8 cellular contexts compared by ENCODE assay signal in the genomic region with DNA sequence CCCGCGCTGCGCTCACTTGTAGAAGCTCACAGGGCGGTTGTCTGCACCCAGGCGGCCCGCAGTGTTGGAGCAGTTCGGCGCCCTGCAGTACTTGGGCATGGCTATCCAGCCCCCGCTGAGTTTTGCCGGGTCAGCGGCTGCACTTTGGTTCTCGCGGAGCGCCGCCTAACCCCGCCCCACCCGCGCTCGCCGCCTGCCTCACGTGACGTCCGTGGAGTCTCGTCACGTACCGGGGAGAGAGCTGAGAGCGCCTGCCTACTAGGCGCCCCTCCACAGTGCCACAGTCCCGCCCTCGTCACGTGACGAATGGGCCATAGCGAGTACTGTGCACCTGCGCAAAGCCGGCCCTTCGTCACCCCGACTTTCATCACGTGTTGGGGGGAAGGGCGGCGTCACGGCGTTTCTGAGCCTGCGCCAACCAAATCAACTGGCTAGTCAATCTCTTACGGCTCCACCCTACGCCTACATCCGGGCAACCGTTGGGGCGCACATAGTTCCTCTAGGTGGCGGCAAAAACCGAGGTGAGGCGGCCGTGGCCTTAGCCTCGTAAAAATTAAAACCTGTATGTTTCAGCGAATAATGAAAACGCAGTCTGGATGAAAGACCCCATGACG. TPM values are rescaled to one million over a fixed set of nuclear protein-coding genes. Genes with fewer than 3 reads are reported as not detected.
A peak's percentile ranks its signal among the peaks of the same experiment; 100 is the strongest.
DNase-seq lines count a peak whose midpoint lies in the region; ATAC-seq, FAIRE-seq and TF ChIP-seq lines count a peak whose summit lies in the region.

A gene with protein sequence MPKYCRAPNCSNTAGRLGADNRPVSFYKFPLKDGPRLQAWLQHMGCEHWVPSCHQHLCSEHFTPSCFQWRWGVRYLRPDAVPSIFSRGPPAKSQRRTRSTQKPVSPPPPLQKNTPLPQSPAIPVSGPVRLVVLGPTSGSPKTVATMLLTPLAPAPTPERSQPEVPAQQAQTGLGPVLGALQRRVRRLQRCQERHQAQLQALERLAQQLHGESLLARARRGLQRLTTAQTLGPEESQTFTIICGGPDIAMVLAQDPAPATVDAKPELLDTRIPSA (minus strand): TSS at position 167 of the 614 bp plus-strand sequence. CDS start 68 bp downstream, at position 99.

- WGBS in HepG2 (ENCODE audit: low lambda C conversion rate), result 0% methylated on average over 15 of the region's 56 CpGs

- TF ChIP-seq EP300 in HepG2 (IDR thresholded peaks at IDR 0.05; ENCODE audit: low read depth in 2 of 2, low read length in 2 of 2) (0 out of 4 replicates have a peak, but pooled peaks of 1 of the 2 experiments have one; percentile 15), HepG2 (CRISPR knock-in tag; IDR thresholded peaks at IDR 0.05; ENCODE audit: borderline replicate concordance) (peak; percentile 43)

- TF ChIP-seq POLR2A in HepG2 (IDR thresholded peaks at IDR 0.05; ENCODE audit: insufficient read depth in 1 of 2, low read depth in 2 of 2, low read length in 2 of 2), result peak; percentile 69 to 94

- ATAC-seq in GM19351 (IDR thresholded peaks at IDR 0.05; ENCODE audit: unreplicated experiment) (peak; percentile 76), HG03521 (IDR thresholded peaks at IDR 0.05; ENCODE audit: unreplicated experiment) (peak; percentile 82), HepG2 (peak; percentile 82)

- in situ Hi-C loops in HepG2 (cut with HindIII; ENCODE audit: extremely low pct_ligation_motif_present, low pct_unique_long_range_greater_than_20kb), result loop anchor here (5.0 kb wide), 1 partner anchor 57 kb away; a partner anchor contains a TSS

- H3K4me2 ChIP-seq in HepG2 (ENCODE audit: low read depth, low read length), result peak within 1 kb of the TSS; percentile 93

- no peaks in the 10 kb centered on the region for H4K20me1 ChIP-seq in HepG2 (ENCODE audit: insufficient read depth, low read length)

- H2AFZ ChIP-seq in HepG2 (ENCODE audit: low read length), result no peak within 1 kb of the TSS

- no peaks in the 10 kb centered on the region; a peak in 1 of 5 replicates for H3K27me3 ChIP-seq in HepG2 (ENCODE audit: control insufficient read depth in 1 of 2, insufficient read depth in 2 of 2, low read length in 2 of 2)

- peaks cover 8 to 11% of the 10 kb centered on the region in 2 donors for H3K36me3 Mint-ChIP-seq in CD14-positive monocyte

- DNase-seq in CD14-positive monocyte (ENCODE audit: low spot score) (peak; percentile 100), NCI-H69 (lab: John Stamatoyannopoulos, UW) (peak; percentile 100), dermis blood vessel endothelial cell (peak; percentile 100), HepG2 (ENCODE audit: low spot score) (peak; percentile 97)
- DNase-seq in activated CD4-positive, alpha-beta T cell treated with anti-CD3 and anti-CD28 coated beads, Interleukin-2, amount 50 U/mL, for 24 hours (ENCODE audit: low read depth in 1 of 2, low spot score in 1 of 2), result peak; percentile 98 to 100
- DNase-seq in stimulated activated CD4-positive, alpha-beta T cell treated with anti-CD3 and anti-CD28 coated beads, Interleukin-4, amount 100 ng/mL, for 1 hour, result peak; percentile 99

- peaks cover 0 to 1% (median 0%) of the 10 kb centered on the region in 3 donors for H3K27me3 Mint-ChIP-seq in CD14-positive monocyte (ENCODE audit: low read depth in 3 of 3)

- POLR2A ChIA-PET in HepG2 (lab: Yijun Ruan, JAX), result interaction anchor here (0.5 to 2.6 kb wide), 14 partner anchors 13 to 717 kb away, joined by 3 to 18 read pairs (median 8); a partner anchor contains a TSS

- H3K27ac Mint-ChIP-seq in CD14-positive monocyte, result peak within 1 kb of the TSS; percentile 97 to 99 (median 98)

- peak; percentile 53 for TF ChIP-seq CTCF in CD14-positive monocyte (IDR thresholded peaks at IDR 0.05)
- peak; percentile 59 for TF ChIP-seq CTCF in HepG2 (CRISPR knock-in tag; IDR thresholded peaks at IDR 0.05)

- H3K79me2 ChIP-seq in HepG2 (ENCODE audit: insufficient read depth, low read length), result peaks cover 23% of the 10 kb centered on the region

- no peaks in the 10 kb centered on the region; a peak in 1 of 5 replicates for H3K36me3 ChIP-seq in HepG2 (replicated peaks in 1 of 2; ENCODE audit: control insufficient read depth in 1 of 2, insufficient read depth in 2 of 2, low read length in 2 of 2)

- peak within 1 kb of the TSS; percentile 99 to 100 for H3K4me3 Mint-ChIP-seq in CD14-positive monocyte

- H3K9me3 Mint-ChIP-seq in CD14-positive monocyte, result no peaks in the 10 kb centered on the region

- peak within 1 kb of the TSS; percentile 71 for H3K9ac ChIP-seq in HepG2 (ENCODE audit: insufficient read depth, low read depth, low read length)

- peaks cover 69% of the 10 kb centered on the region for H3K4me1 ChIP-seq in HepG2 (ENCODE audit: insufficient read depth, low read length)

- peak; percentile 46 for TF ChIP-seq RAD21 in HepG2 (CRISPR knock-in tag; IDR thresholded peaks at IDR 0.05)

- intact Hi-C loops in CD14-positive monocyte (cut with micrococcal nuclease), result loop anchor here (1.0 to 10.0 kb wide), 6 partner anchors 39 to 279 kb away; a partner anchor contains a TSS
- intact Hi-C loops in HepG2 (cut with micrococcal nuclease; ENCODE audit: unreplicated experiment), result loop anchor here (2.0 to 10.0 kb wide), 3 partner anchors 57 to 1161 kb away; a partner anchor contains a TSS

- H3K4me1 Mint-ChIP-seq in CD14-positive monocyte, result peaks cover 17% of the 10 kb centered on the region

- no peaks in the 10 kb centered on the region for H3K9me3 ChIP-seq in HepG2 (ENCODE audit: low read length)

- CTCF ChIA-PET in HepG2 (lab: Yijun Ruan, JAX; ENCODE audit: low intra/inter-chr PET ratio, low total read pairs), result no interaction called here

- H3K4me3 ChIP-seq in HepG2 (replicated peaks in 1 of 3; ENCODE audit: insufficient read depth in 1 of 3, low read depth in 2 of 3, low read length in 3 of 3), result peak within 1 kb of the TSS; percentile 74 to 76 (median 75)

- FAIRE-seq in HepG2 (lab: Jason Lieb, UNC), result peak; percentile 96

- peak within 1 kb of the TSS; percentile 83 for H3K27ac ChIP-seq in HepG2 (ENCODE audit: extremely low read length, insufficient read depth, low read length)

- no TSS peak for BruUV-seq in HepG2 (replicated peaks; lab: Mats Ljungman, UMichigan)

TF ChIP-seq in HepG2, 621 proteins besides CTCF, POLR2A, EP300 and RAD21 (continues in another document):
- TF ChIP-seq, protein P1, sequence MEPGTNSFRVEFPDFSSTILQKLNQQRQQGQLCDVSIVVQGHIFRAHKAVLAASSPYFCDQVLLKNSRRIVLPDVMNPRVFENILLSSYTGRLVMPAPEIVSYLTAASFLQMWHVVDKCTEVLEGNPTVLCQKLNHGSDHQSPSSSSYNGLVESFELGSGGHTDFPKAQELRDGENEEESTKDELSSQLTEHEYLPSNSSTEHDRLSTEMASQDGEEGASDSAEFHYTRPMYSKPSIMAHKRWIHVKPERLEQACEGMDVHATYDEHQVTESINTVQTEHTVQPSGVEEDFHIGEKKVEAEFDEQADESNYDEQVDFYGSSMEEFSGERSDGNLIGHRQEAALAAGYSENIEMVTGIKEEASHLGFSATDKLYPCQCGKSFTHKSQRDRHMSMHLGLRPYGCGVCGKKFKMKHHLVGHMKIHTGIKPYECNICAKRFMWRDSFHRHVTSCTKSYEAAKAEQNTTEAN (CRISPR knock-in tag; conservative IDR thresholded peaks at IDR 0.05), result 0 out of 2 replicates have a peak, but pooled peaks have one; percentile 68
- peak; percentile 89; the same call in 1 of the 2 replicates for TF ChIP-seq ZNF605 (CRISPR knock-in tag; IDR thresholded peaks at IDR 0.05)

RNA-seq across cellular contexts. Expression of the gene that starts here (rescaled TPM):
- polyA plus RNA-seq in CD14-positive monocyte, result 1 to 10 TPM; 2.4 to 6.0 TPM
- 1.6 and 2.6 TPM in 2 replicates for total RNA-seq in dermis blood vessel endothelial cell
- 1.4 and 1.7 TPM in 2 replicates for total RNA-seq in HepG2 (2016; rRNA removed; fragmentation: Illumina TruSeq; extraction: Trizol)
- 1.3 and 2.0 TPM in 2 replicates for total RNA-seq in HepG2 (2016; cell fraction: cytosol; rRNA removed; fragmentation: Illumina TruSeq; extraction: Trizol; ENCODE audit: low read depth)
- 1.2 and 2.0 TPM in 2 replicates for total RNA-seq in HepG2 (2016; cell fraction: insoluble cytoplasmic fraction; rRNA removed; fragmentation: Illumina TruSeq; extraction: Trizol)
- 1.3 and 2.8 TPM in 2 replicates for total RNA-seq in HepG2 (2016; cell fraction: membrane; rRNA removed; fragmentation: Illumina TruSeq; extraction: Trizol)
- 0.53 and 1.2 TPM in 2 replicates for total RNA-seq in HepG2 (2016; cell fraction: nucleus; rRNA removed; fragmentation: Illumina TruSeq; extraction: Trizol)
- polyA plus RNA-seq in HepG2 (2011; rRNA removed), result 3.7 and 4.0 TPM in 2 replicates
- polyA plus RNA-seq in HepG2 (2011; cell fraction: cytosol; rRNA removed), result 2.7 and 4.3 TPM in 2 replicates
- 6.3 and 9.2 TPM in 2 replicates for polyA plus RNA-seq in HepG2 (2011; cell fraction: nucleus; rRNA removed)
- polyA plus RNA-seq in HepG2 (2012), result 2.2 and 2.3 TPM in 2 replicates
- 1.6 and 2.2 TPM in 2 replicates for polyA plus RNA-seq in HepG2 (2016; cell fraction: cytosol; fragmentation: Illumina TruSeq; extraction: Trizol; ENCODE audit: low read depth)
- 2.9 and 3.0 TPM in 2 replicates for polyA plus RNA-seq in HepG2 (2016; cell fraction: insoluble cytoplasmic fraction; fragmentation: Illumina TruSeq; extraction: Trizol; ENCODE audit: low read depth)
- 1.9 and 2.3 TPM in 2 replicates for polyA plus RNA-seq in HepG2 (2016; cell fraction: membrane; fragmentation: Illumina TruSeq; extraction: Trizol; ENCODE audit: low read depth)
- 2.2 and 4.0 TPM in 2 replicates for polyA plus RNA-seq in HepG2 (2016; cell fraction: nucleus; fragmentation: Illumina TruSeq; extraction: Trizol; ENCODE audit: insufficient read depth, low read depth)
- 0.72 and 5.2 TPM in 2 replicates for polyA minus RNA-seq in HepG2 (2011; rRNA and poly(A)+ RNA removed; ENCODE audit: low replicate concordance)
- 2.3 and 2.6 TPM in 2 replicates for polyA minus RNA-seq in HepG2 (2011; cell fraction: cytosol; rRNA and poly(A)+ RNA removed)
- 2.9 and 3.5 TPM in 2 replicates for polyA minus RNA-seq in HepG2 (2011; cell fraction: nucleus; rRNA and poly(A)+ RNA removed)

Comparison
In these comparisons a context has a peak if more than half of its experiments do, and no peak if none do; other contexts are left out.
1. Peak in every context shown above with its lines: DNase-seq, ATAC-seq, H3K4me3 ChIP-seq and H3K27ac ChIP-seq.